ENCODE assay signal across 31 cellular contexts in genomic region chr20:48098866-48099265, GRCh38.
DNase-seq lines count a peak whose midpoint lies in the region; ATAC-seq, FAIRE-seq and TF ChIP-seq lines count a peak whose summit lies in the region.
"Had no signal": no experiment of that assay in that cellular context is flagged by ENCODE, and none has a peak within 500 bp of the region (broad histone marks: within the 10 kb centered on the region; RNA-seq: fewer than 3 reads in every experiment).

No MANE protein-coding gene starts in this region.

- H2AFZ ChIP-seq in Karpas-422 (ENCODE audit: low read length) (no peak overlapping the region), astrocyte (ENCODE audit: low read depth, low read length) (no peak overlapping the region)

- no peak overlapping the region for H3K27ac Mint-ChIP-seq in astrocyte (ENCODE audit: unreplicated experiment)
- H3K27ac Mint-ChIP-seq: activated naive CD8-positive, alpha-beta T cell treated with anti-CD3 and anti-CD28 coated beads, Interleukin-2, amount 50 U/mL, for 24 hours; endodermal cell; stimulated activated naive CD8-positive, alpha-beta T cell treated with anti-CD3 and anti-CD28 coated beads, Interleukin-15, amount 100 ng/mL, for 72 hours had no signal

- H3K4me2 ChIP-seq in Karpas-422 (ENCODE audit: low read depth, low read length, poor library complexity, severe bottlenecking): no peak overlapping the region
- H3K4me2 ChIP-seq in astrocyte (ENCODE audit: low read length): no peak overlapping the region

- H3K4me3 Mint-ChIP-seq in astrocyte (ENCODE audit: unreplicated experiment): no peak overlapping the region
- H3K4me3 Mint-ChIP-seq: activated naive CD8-positive, alpha-beta T cell treated with anti-CD3 and anti-CD28 coated beads, Interleukin-2, amount 50 U/mL, for 24 hours; endodermal cell; neural crest cell; stimulated activated naive CD8-positive, alpha-beta T cell treated with anti-CD3 and anti-CD28 coated beads, Interleukin-15, amount 100 ng/mL, for 72 hours had no signal

- H3K4me1 ChIP-seq in Karpas-422 (ENCODE audit: low read length): no peaks in the 10 kb centered on the region
- H3K4me1 ChIP-seq in astrocyte (ENCODE audit: insufficient read depth, low read length): peaks cover 5% of the 10 kb centered on the region
- H3K4me1 ChIP-seq in uterus: peaks cover 0 to 6% of the 10 kb centered on the region in 2 donors
- no peaks in the 10 kb centered on the region for H3K4me1 ChIP-seq in left ventricle myocardium inferior
- H3K4me1 ChIP-seq: gastroesophageal sphincter had no signal

- H3K36me3 ChIP-seq in Karpas-422 (ENCODE audit: insufficient read depth, low read length) (no peaks in the 10 kb centered on the region), astrocyte (ENCODE audit: insufficient read depth, low read length) (no peaks in the 10 kb centered on the region), uterus (no peaks in the 10 kb centered on the region), left ventricle myocardium inferior (no peaks in the 10 kb centered on the region)
- H3K36me3 ChIP-seq: BLaER1, gastroesophageal sphincter, pancreas, thoracic aorta had no signal

- no peaks in the 10 kb centered on the region for H3K79me2 ChIP-seq in Karpas-422 (ENCODE audit: low read length)
- H3K79me2 ChIP-seq in astrocyte (ENCODE audit: insufficient read depth, low read length): no peaks in the 10 kb centered on the region

- intact Hi-C loops in uterus (cut with DNase I; ENCODE audit: low total_unique reads) (no loop called here), left ventricle myocardium inferior (cut with micrococcal nuclease) (no loop called here)

- peaks cover 24% of the 10 kb centered on the region for H3K27me3 Mint-ChIP-seq in astrocyte (ENCODE audit: low read depth, unreplicated experiment)
- H3K27me3 Mint-ChIP-seq: stimulated activated naive CD8-positive, alpha-beta T cell treated with anti-CD3 and anti-CD28 coated beads, Interleukin-15, amount 100 ng/mL, for 72 hours had no signal

- H3K4me3 ChIP-seq in Karpas-422 (ENCODE audit: low read length) (no peak overlapping the region), astrocyte (ENCODE audit: insufficient read depth, low read depth, low read length) (no peak overlapping the region), uterus (no peak overlapping the region), left ventricle myocardium inferior (no peak overlapping the region)
- H3K4me3 ChIP-seq: BLaER1, gastroesophageal sphincter, pancreas, SK-N-MC, thoracic aorta had no signal

- H3K27ac ChIP-seq in Karpas-422 (ENCODE audit: low read length): no peak overlapping the region
- no peak overlapping the region for H3K27ac ChIP-seq in astrocyte (ENCODE audit: low read depth, low read length)
- H3K27ac ChIP-seq in uterus: peak overlapping the region; percentile 81
- no peak overlapping the region for H3K27ac ChIP-seq in left ventricle myocardium inferior (replicated peaks)
- H3K27ac ChIP-seq: BLaER1, gastroesophageal sphincter, pancreas, SK-N-MC, thoracic aorta had no signal

- H3K27me3 ChIP-seq in Karpas-422 (ENCODE audit: low read length): no peaks in the 10 kb centered on the region
- H3K27me3 ChIP-seq in astrocyte (ENCODE audit: insufficient read depth, low read length): no peaks in the 10 kb centered on the region
- no peaks in the 10 kb centered on the region for H3K27me3 ChIP-seq in uterus
- H3K27me3 ChIP-seq in left ventricle myocardium inferior (ENCODE audit: low read depth): peaks cover 16% of the 10 kb centered on the region
- H3K27me3 ChIP-seq: BLaER1, gastroesophageal sphincter, pancreas had no signal

- H3K4me1 Mint-ChIP-seq in astrocyte (ENCODE audit: low read depth, unreplicated experiment): peaks cover 8% of the 10 kb centered on the region
- H3K4me1 Mint-ChIP-seq: activated naive CD8-positive, alpha-beta T cell treated with anti-CD3 and anti-CD28 coated beads, Interleukin-2, amount 50 U/mL, for 24 hours; stimulated activated naive CD8-positive, alpha-beta T cell treated with anti-CD3 and anti-CD28 coated beads, Interleukin-15, amount 100 ng/mL, for 72 hours had no signal

- no peak for ATAC-seq in GM18858 (IDR thresholded peaks at IDR 0.05; ENCODE audit: unreplicated experiment)
- ATAC-seq in HG03378 (IDR thresholded peaks at IDR 0.05; ENCODE audit: unreplicated experiment): no peak
- ATAC-seq: activated naive CD8-positive, alpha-beta T cell treated with anti-CD3 and anti-CD28 coated beads, Interleukin-2, amount 50 U/mL, for 24 hours; gastroesophageal sphincter; stimulated activated naive CD8-positive, alpha-beta T cell treated with anti-CD3 and anti-CD28 coated beads, Interleukin-15, amount 100 ng/mL, for 72 hours had no signal

- H3K9me3 Mint-ChIP-seq in astrocyte (ENCODE audit: unreplicated experiment): no peaks in the 10 kb centered on the region
- H3K9me3 Mint-ChIP-seq: activated naive CD8-positive, alpha-beta T cell treated with anti-CD3 and anti-CD28 coated beads, Interleukin-2, amount 50 U/mL, for 24 hours; endodermal cell; stimulated activated naive CD8-positive, alpha-beta T cell treated with anti-CD3 and anti-CD28 coated beads, Interleukin-15, amount 100 ng/mL, for 72 hours had no signal

- no peak for TF ChIP-seq POLR2A in uterus (IDR thresholded peaks at IDR 0.05)

- DNase-seq in Karpas-422 (peak; percentile 26), astrocyte (ENCODE audit: low read depth) (peak; percentile 45), iris pigment epithelial cell (ENCODE audit: low read depth) (peak; percentile 34), uterus (no peak), left ventricle myocardium inferior (no peak)
- DNase-seq: activated CD4-positive, alpha-beta T cell treated with anti-CD3 and anti-CD28 coated beads, Interleukin-2, amount 50 U/mL, for 4 hours; activated naive CD4-positive, alpha-beta T cell; activated naive CD8-positive, alpha-beta T cell treated with anti-CD3 and anti-CD28 coated beads, Interleukin-2, amount 50 U/mL, for 24 hours; activated T-cell treated with anti-CD3 and anti-CD28 coated beads, Interleukin-2, amount 50 U/mL, for 48 hours; dermis blood vessel endothelial cell; DMS 273 treated with DMSO at 0.1 percent for 48 hours; endodermal cell; HCEC 1CT; hippocampal formation; left cardiac atrium; NCI-H1436 treated with DMSO at 0.1 percent for 48 hours; NCI-H446; NCI-H774; pancreas; right cardiac atrium; RPMI8226; stimulated activated CD8-positive, alpha-beta memory T cell treated with anti-CD3 and anti-CD28 coated beads, Interleukin-4, amount 100 ng/mL, for 48 hours; stimulated activated naive CD8-positive, alpha-beta T cell treated with anti-CD3 and anti-CD28 coated beads, Interleukin-15, amount 100 ng/mL, for 72 hours; T-helper 1 cell had no signal

- no peak for TF ChIP-seq CTCF in astrocyte (IDR thresholded peaks at IDR 0.05; ENCODE audit: insufficient read depth, low read depth, low read length)
- no peak for TF ChIP-seq CTCF in uterus (IDR thresholded peaks at IDR 0.05)
- TF ChIP-seq CTCF in left ventricle myocardium inferior (IDR thresholded peaks at IDR 0.05; ENCODE audit: borderline replicate concordance): no peak

- H3K36me3 Mint-ChIP-seq in astrocyte (ENCODE audit: low read depth, unreplicated experiment): no peaks in the 10 kb centered on the region

- no peak for FAIRE-seq in astrocyte (lab: Jason Lieb, UNC)
- FAIRE-seq: pancreas had no signal

- no peaks in the 10 kb centered on the region for H3K9me3 ChIP-seq in Karpas-422 (ENCODE audit: low read length)
- H3K9me3 ChIP-seq in astrocyte (ENCODE audit: insufficient read depth, low read depth, low read length): no peaks in the 10 kb centered on the region
- H3K9me3 ChIP-seq in uterus: no peaks in the 10 kb centered on the region
- H3K9me3 ChIP-seq in left ventricle myocardium inferior (replicated peaks): no peaks in the 10 kb centered on the region
- H3K9me3 ChIP-seq: BLaER1, gastroesophageal sphincter, pancreas, thoracic aorta had no signal

- no peaks in the 10 kb centered on the region for H3K9me2 ChIP-seq in Karpas-422 (replicated peaks; ENCODE audit: insufficient read depth, low read length)

- no peak overlapping the region for H3K9ac ChIP-seq in Karpas-422 (ENCODE audit: low read length)
- no peak overlapping the region for H3K9ac ChIP-seq in astrocyte (ENCODE audit: low read length)
- H3K9ac ChIP-seq: BLaER1 had no signal

- H4K20me1 ChIP-seq in Karpas-422 (ENCODE audit: insufficient read depth, low read depth, low read length): no peaks in the 10 kb centered on the region
- no peaks in the 10 kb centered on the region for H4K20me1 ChIP-seq in astrocyte (ENCODE audit: insufficient read depth, low read length)
- H4K20me1 ChIP-seq: BLaER1 had no signal

Comparison
In these comparisons a context has a peak if more than half of its experiments do, and no peak if none do; other contexts are left out.
1. DNase-seq: peak in Karpas-422 (single experiment), astrocyte (single experiment) and iris pigment epithelial cell (single experiment); none in uterus (0 of 2) and left ventricle myocardium inferior (single experiment).
2. H3K27ac ChIP-seq: peak in uterus (2 of 2); none in Karpas-422 (single experiment), astrocyte (single experiment) and left ventricle myocardium inferior (single experiment).